23 cellular contexts compared by ENCODE assay signal in the genomic region with DNA sequence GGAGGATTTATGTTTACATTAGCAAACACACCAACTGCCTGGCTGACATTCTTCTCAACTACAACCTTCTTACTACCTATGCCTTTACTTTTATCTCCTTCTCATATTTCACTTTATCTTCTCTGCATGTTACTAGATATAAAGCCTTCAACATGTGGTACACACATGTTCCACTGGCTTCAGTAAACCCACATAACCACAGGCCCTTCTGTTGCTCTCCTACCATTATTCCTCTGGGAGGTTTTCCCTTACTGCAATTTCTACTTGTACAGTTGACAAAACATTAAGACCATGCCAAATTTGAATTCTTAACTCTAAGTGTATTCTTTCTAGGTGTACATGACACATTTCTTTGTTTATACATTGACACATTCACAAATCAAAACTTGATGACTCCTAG.
DNase-seq lines count a peak whose midpoint lies in the region; ATAC-seq and TF ChIP-seq lines count a peak whose summit lies in the region.
"Had no signal": no experiment of that assay in that cellular context is flagged by ENCODE, and none has a peak within 500 bp of the region (broad histone marks: within the 10 kb centered on the region; RNA-seq: fewer than 3 reads in every experiment).

No MANE protein-coding gene starts in this region.

- no peak overlapping the region for H3K23ac ChIP-seq in IMR-90 (ENCODE audit: low read depth, low read length)

- no TSS peak for BruUV-seq in IMR-90 (replicated peaks; lab: Mats Ljungman, UMichigan)

- CTCF ChIA-PET in IMR-90 (lab: Yijun Ruan, JAX), result no interaction called here

- H3K9ac ChIP-seq in IMR-90 (ENCODE audit: low read depth, low read length), result no peak overlapping the region
- no peak overlapping the region for H3K9ac ChIP-seq in fibroblast of lung (ENCODE audit: insufficient read depth, low read length)

- no peak overlapping the region for H4K8ac ChIP-seq in IMR-90 (ENCODE audit: low read depth in 2 of 2, low read length in 2 of 2)

- H3K4ac ChIP-seq in IMR-90 (ENCODE audit: low read depth, low read length), result no peak overlapping the region

- H3K18ac ChIP-seq in IMR-90 (ENCODE audit: low read depth, low read length), result no peak overlapping the region

- H3K9me1 ChIP-seq in IMR-90 (ENCODE audit: insufficient read depth, low read length), result no peaks in the 10 kb centered on the region

- in situ Hi-C loops in IMR-90 (cut with MboI; ENCODE audit: low sequenced_read_pairs), result no loop called here

- no peak overlapping the region for H3K4me3 ChIP-seq in IMR-90 (ENCODE audit: insufficient read depth, low read depth, low read length)
- no peak overlapping the region for H3K4me3 ChIP-seq in fibroblast of lung (replicated peaks in 1 of 4; ENCODE audit: control extremely low read depth in 1 of 4, insufficient read depth in 1 of 4, low read depth in 3 of 4, low read length in 4 of 4)
- H3K4me3 ChIP-seq in spleen, result no peak overlapping the region
- H3K4me3 ChIP-seq: ascending aorta, coronary artery, gastroesophageal sphincter, GM12878, mucosa of descending colon, right atrium auricular region, thoracic aorta had no signal

- ATAC-seq in IMR-90 (ENCODE audit: low read depth), result no peak
- ATAC-seq: gastroesophageal sphincter; GM12878; mucosa of descending colon; stimulated activated memory B cell treated with anti-CD40 and anti-IgM and Interleukin-4, amounts not matched to agents 10 μg/mL and 1 μg/mL and 100 μg/mL, for 72 hours had no signal

- H2BK20ac ChIP-seq in IMR-90 (ENCODE audit: low read depth, low read length), result no peak overlapping the region

- H2BK15ac ChIP-seq in IMR-90 (ENCODE audit: low read depth, low read length), result no peak overlapping the region

- H3K27me3 ChIP-seq in IMR-90 (ENCODE audit: control insufficient read depth, insufficient read depth, low read length), result no peaks in the 10 kb centered on the region
- H3K27me3 ChIP-seq in fibroblast of lung (ENCODE audit: control insufficient read depth, insufficient read depth, low read length), result no peaks in the 10 kb centered on the region
- no peaks in the 10 kb centered on the region for H3K27me3 ChIP-seq in spleen (replicated peaks in 1 of 7)
- H3K27me3 ChIP-seq: ascending aorta, gastroesophageal sphincter, right atrium auricular region had no signal

- no peaks in the 10 kb centered on the region for H3K79me2 ChIP-seq in fibroblast of lung (ENCODE audit: control insufficient read depth, insufficient read depth, low read length)

- H2BK5ac ChIP-seq in IMR-90 (ENCODE audit: low read depth, low read length, poor library complexity, severe bottlenecking), result no peak overlapping the region

- TF ChIP-seq CTCF in IMR-90 (conservative IDR thresholded peaks at IDR 0.05; ENCODE audit: low read depth, low read length), result no peak
- no peak for TF ChIP-seq CTCF in fibroblast of lung (conservative IDR thresholded peaks at IDR 0.05 in 1 of 2, IDR thresholded peaks at IDR 0.05 in 1 of 2; ENCODE audit: low read depth in 1 of 2, low read length in 2 of 2)
- no peak for TF ChIP-seq CTCF in spleen (IDR thresholded peaks at IDR 0.05 in 8 of 11, conservative IDR thresholded peaks at IDR 0.05 in 3 of 11)

- H2AFZ ChIP-seq in IMR-90 (replicated peaks; ENCODE audit: low read length, poor library complexity), result no peak overlapping the region
- H2AFZ ChIP-seq in fibroblast of lung (ENCODE audit: low read length), result no peak overlapping the region

- H3K4me2 ChIP-seq in IMR-90 (ENCODE audit: low read depth, low read length) (no peak overlapping the region), fibroblast of lung (ENCODE audit: extremely low read depth, insufficient read depth, low read length) (no peak overlapping the region)

- no peak overlapping the region for H4K5ac ChIP-seq in IMR-90 (ENCODE audit: low read depth, low read length)

- intact Hi-C loops in IMR-90 (cut with micrococcal nuclease), result no loop called here
- intact Hi-C loops in spleen (cut with DNase I; ENCODE audit: low total_unique reads), result no loop called here

- H4K91ac ChIP-seq in IMR-90 (ENCODE audit: insufficient read depth, low read depth, low read length), result no peak overlapping the region

- POLR2A ChIA-PET in IMR-90 (lab: Charles Lee; ENCODE audit: unreplicated experiment), result no interaction called here

- no peak for TF ChIP-seq RAD21 in IMR-90 (IDR thresholded peaks at IDR 0.05; ENCODE audit: low read length)

- H3K79me1 ChIP-seq in IMR-90 (ENCODE audit: low read depth in 1 of 2, low read length in 2 of 2), result no peaks in the 10 kb centered on the region

- dilution Hi-C loops in IMR-90 (cut with HindIII; ENCODE audit: low sequenced_read_pairs, unreplicated experiment), result no loop called here

- no peaks in the 10 kb centered on the region for H3K4me1 ChIP-seq in IMR-90 (ENCODE audit: control insufficient read depth, insufficient read depth, low read length)
- H3K4me1 ChIP-seq in fibroblast of lung (ENCODE audit: control insufficient read depth, extremely low read depth, insufficient read depth, low read length), result no peaks in the 10 kb centered on the region
- peaks cover 0 to 11% (median 0%) of the 10 kb centered on the region in 6 donors for H3K4me1 ChIP-seq in spleen
- H3K4me1 ChIP-seq: ascending aorta, gastroesophageal sphincter, right atrium auricular region had no signal

- H3K56ac ChIP-seq in IMR-90 (ENCODE audit: extremely low read depth, insufficient read depth, low read length), result no peak overlapping the region

- H2AK9ac ChIP-seq in IMR-90 (replicated peaks; ENCODE audit: low read depth, low read length, poor library complexity), result no peak overlapping the region

- TF ChIP-seq POLR2A in IMR-90 (IDR thresholded peaks at IDR 0.05; ENCODE audit: low read depth, low read length) (no peak), spleen (IDR thresholded peaks at IDR 0.05) (no peak)

- no peaks in the 10 kb centered on the region for H4K20me1 ChIP-seq in IMR-90 (ENCODE audit: insufficient read depth, low read length)
- no peaks in the 10 kb centered on the region for H4K20me1 ChIP-seq in fibroblast of lung (ENCODE audit: control insufficient read depth, extremely low read depth, insufficient read depth, low read length)

- H3K9me3 ChIP-seq in IMR-90 (ENCODE audit: control insufficient read depth, insufficient read depth, low read length), result no peaks in the 10 kb centered on the region
- no peaks in the 10 kb centered on the region for H3K9me3 ChIP-seq in fibroblast of lung (ENCODE audit: control insufficient read depth, insufficient read depth, low read depth, low read length)
- no peaks in the 10 kb centered on the region for H3K9me3 ChIP-seq in spleen
- H3K9me3 ChIP-seq: ascending aorta, gastroesophageal sphincter, mucosa of descending colon, right atrium auricular region, thoracic aorta had no signal

- H3K36me3 ChIP-seq in IMR-90 (ENCODE audit: control insufficient read depth, insufficient read depth, low read length) (no peaks in the 10 kb centered on the region), fibroblast of lung (ENCODE audit: control insufficient read depth, insufficient read depth, low read length) (no peaks in the 10 kb centered on the region), spleen (peaks cover 0 to 87% (median 13%) of the 10 kb centered on the region in 6 donors)
- H3K36me3 ChIP-seq: ascending aorta, gastroesophageal sphincter, right atrium auricular region, thoracic aorta had no signal

- H2BK120ac ChIP-seq in IMR-90 (ENCODE audit: low read depth, low read length), result no peak overlapping the region

- H3K27ac ChIP-seq in IMR-90 (ENCODE audit: insufficient read depth, low read length) (no peak overlapping the region), fibroblast of lung (ENCODE audit: insufficient read depth, low read length) (no peak overlapping the region), spleen (no peak overlapping the region)
- H3K27ac ChIP-seq: ascending aorta, coronary artery, gastroesophageal sphincter, right atrium auricular region, thoracic aorta had no signal

- H3K14ac ChIP-seq in IMR-90 (replicated peaks; ENCODE audit: low read depth, low read length), result no peak overlapping the region

- no peak overlapping the region for H2AK5ac ChIP-seq in IMR-90 (ENCODE audit: low read depth, low read length)

- DNase-seq in DMS 273 treated with DMSO at 0.1 percent for 48 hours (lab: John Stamatoyannopoulos, UW), result peak; percentile 94
- DNase-seq in IMR-90, result peak; percentile 23
- DNase-seq in OCI-M1 (lab: John Stamatoyannopoulos, UW), result peak; percentile 77
- DNase-seq in fibroblast of lung (ENCODE audit: low read depth in 2 of 2), result peak; percentile 43 to 70
- no peak for DNase-seq in SHP77 treated with DMSO at 0.1 percent for 48 hours (lab: John Stamatoyannopoulos, UW)
- no peak for DNase-seq in spleen
- DNase-seq in activated CD8-positive, alpha-beta memory T cell treated with anti-CD3 and anti-CD28 coated beads for 24 hours, result no peak
- DNase-seq: activated CD4-positive, alpha-beta T cell treated with anti-CD3 and anti-CD28 coated beads, Interleukin-2, amount 10 ng/mL, durations not matched to agents 24 days and 14 days; activated naive CD4-positive, alpha-beta T cell treated with Interleukin-2 at 50 U/mL for 16 hours; Calu3; GDM1; H9; mucosa of descending colon; NCI-H510A treated with DMSO at 0.1 percent for 48 hours; occipital lobe; stimulated activated CD4-positive, alpha-beta T cell treated with anti-CD3 and anti-CD28 coated beads, Interleukin-15, amount 100 ng/mL, for 24 hours had no signal

TF ChIP-seq in IMR-90, 13 proteins besides CTCF, POLR2A, EP300 and RAD21:
- TF ChIP-seq, protein P1, sequence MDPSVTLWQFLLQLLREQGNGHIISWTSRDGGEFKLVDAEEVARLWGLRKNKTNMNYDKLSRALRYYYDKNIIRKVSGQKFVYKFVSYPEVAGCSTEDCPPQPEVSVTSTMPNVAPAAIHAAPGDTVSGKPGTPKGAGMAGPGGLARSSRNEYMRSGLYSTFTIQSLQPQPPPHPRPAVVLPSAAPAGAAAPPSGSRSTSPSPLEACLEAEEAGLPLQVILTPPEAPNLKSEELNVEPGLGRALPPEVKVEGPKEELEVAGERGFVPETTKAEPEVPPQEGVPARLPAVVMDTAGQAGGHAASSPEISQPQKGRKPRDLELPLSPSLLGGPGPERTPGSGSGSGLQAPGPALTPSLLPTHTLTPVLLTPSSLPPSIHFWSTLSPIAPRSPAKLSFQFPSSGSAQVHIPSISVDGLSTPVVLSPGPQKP (IDR thresholded peaks at IDR 0.05; ENCODE audit: borderline replicate concordance, low read depth, low read length), result no peak
- TF ChIP-seq USF2 (IDR thresholded peaks at IDR 0.05; ENCODE audit: low read depth, low read length) (no peak), MAFK (IDR thresholded peaks at IDR 0.05; ENCODE audit: low read depth, low read length) (no peak), SMC3 (IDR thresholded peaks at IDR 0.05; ENCODE audit: low read depth, low read length) (no peak), RFX5 (IDR thresholded peaks at IDR 0.05; ENCODE audit: low read depth, low read length) (no peak)

Comparison
In these comparisons a context has a peak if more than half of its experiments do, and no peak if none do; other contexts are left out.
1. DNase-seq: peak in DMS 273 treated with DMSO at 0.1 percent for 48 hours (single experiment), IMR-90 (single experiment), OCI-M1 (single experiment) and fibroblast of lung (2 of 2); none in SHP77 treated with DMSO at 0.1 percent for 48 hours (single experiment), spleen (single experiment) and activated CD8-positive, alpha-beta memory T cell treated with anti-CD3 and anti-CD28 coated beads for 24 hours (single experiment).